34 cellular contexts compared by ENCODE assay signal in genomic region chr12:103734847-103735246, GRCh38.
A peak's percentile ranks its signal among the peaks of the same experiment; 100 is the strongest.
DNase-seq lines count a peak whose midpoint lies in the region; ATAC-seq, FAIRE-seq and TF ChIP-seq lines count a peak whose summit lies in the region.
"Had no signal": no experiment of that assay in that cellular context is flagged by ENCODE, and none has a peak within 500 bp of the region (broad histone marks: within the 10 kb centered on the region; RNA-seq: fewer than 3 reads in every experiment).

No MANE protein-coding gene starts in this region.

- TF ChIP-seq POLR2A in HepG2 (IDR thresholded peaks at IDR 0.05; ENCODE audit: insufficient read depth in 1 of 2, low read depth in 2 of 2, low read length in 2 of 2), result no peak
- no peak for TF ChIP-seq POLR2A in right lobe of liver (IDR thresholded peaks at IDR 0.05)
- no peak for TF ChIP-seq POLR2A in K562 (conservative IDR thresholded peaks at IDR 0.05)
- no peak for TF ChIP-seq POLR2A in adrenal gland (IDR thresholded peaks at IDR 0.05)

- peaks cover 7% of the 10 kb centered on the region for H3K27me3 Mint-ChIP-seq in endothelial cell (ENCODE audit: unreplicated experiment)
- H3K27me3 Mint-ChIP-seq: CD4-positive, alpha-beta T cell; CD4-positive, CD25-positive, alpha-beta regulatory T cell had no signal

- TF ChIP-seq RAD21 in HepG2 (CRISPR knock-in tag; IDR thresholded peaks at IDR 0.05), result no peak
- TF ChIP-seq RAD21 in K562 (CRISPR knock-in tag; conservative IDR thresholded peaks at IDR 0.05 in 1 of 2, IDR thresholded peaks at IDR 0.05 in 1 of 2), result no peak

- H3K4me3 ChIP-seq in HepG2 (replicated peaks in 1 of 3; ENCODE audit: insufficient read depth in 1 of 3, low read depth in 2 of 3, low read length in 3 of 3), result no peak overlapping the region
- no peak overlapping the region for H3K4me3 ChIP-seq in right lobe of liver
- no peak overlapping the region for H3K4me3 ChIP-seq in HEK293 (ENCODE audit: low read depth, low read length)
- no peak overlapping the region for H3K4me3 ChIP-seq in K562
- no peak overlapping the region for H3K4me3 ChIP-seq in adrenal gland
- H3K4me3 ChIP-seq: A549; BLaER1; BLaER1 treated with 17β-estradiol and CSF1 and Interleukin-3, amounts not matched to agents 10 nM and 100 nM had no signal

- peak overlapping the region; percentile 73 for H3K27ac Mint-ChIP-seq in endothelial cell (ENCODE audit: unreplicated experiment)
- H3K27ac Mint-ChIP-seq: B cell; CD14-positive monocyte; CD4-positive, alpha-beta memory T cell; CD4-positive, alpha-beta T cell; CD8-positive, alpha-beta memory T cell; CD8-positive, alpha-beta T cell had no signal

- H3K36me3 ChIP-seq in HepG2 (replicated peaks in 1 of 2; ENCODE audit: control insufficient read depth in 1 of 2, insufficient read depth in 2 of 2, low read length in 2 of 2), result no peaks in the 10 kb centered on the region
- H3K36me3 ChIP-seq in right lobe of liver, result no peaks in the 10 kb centered on the region
- H3K36me3 ChIP-seq in HEK293 (ENCODE audit: control insufficient read depth in 2 of 2, insufficient read depth in 1 of 2, low read length in 2 of 2), result no peaks in the 10 kb centered on the region
- H3K36me3 ChIP-seq in K562 (ENCODE audit: control insufficient read depth, insufficient read depth, low read length), result no peaks in the 10 kb centered on the region
- H3K36me3 ChIP-seq in adrenal gland (replicated peaks in 1 of 2), result no peaks in the 10 kb centered on the region
- H3K36me3 ChIP-seq: BE2C; BLaER1; BLaER1 treated with 17β-estradiol and CSF1 and Interleukin-3, amounts not matched to agents 10 nM and 100 nM had no signal

- TF ChIP-seq EP300 in HepG2 (IDR thresholded peaks at IDR 0.05; ENCODE audit: low read depth in 2 of 2, low read length in 2 of 2) (no peak), HepG2 (CRISPR knock-in tag; IDR thresholded peaks at IDR 0.05; ENCODE audit: borderline replicate concordance) (no peak), K562 (IDR thresholded peaks at IDR 0.05; ENCODE audit: low read length) (no peak)

- peaks cover 5% of the 10 kb centered on the region for H3K9me3 Mint-ChIP-seq in endothelial cell (ENCODE audit: unreplicated experiment)

- H3K4me3 Mint-ChIP-seq in endothelial cell (ENCODE audit: unreplicated experiment), result no peak overlapping the region
- H3K4me3 Mint-ChIP-seq: B cell; CD14-positive monocyte; CD4-positive, alpha-beta memory T cell; CD4-positive, alpha-beta T cell; CD4-positive, CD25-positive, alpha-beta regulatory T cell; CD8-positive, alpha-beta memory T cell; CD8-positive, alpha-beta T cell had no signal

- no peak overlapping the region for H3K4me2 ChIP-seq in HepG2 (ENCODE audit: low read depth, low read length)
- H3K4me2 ChIP-seq in K562 (ENCODE audit: insufficient read depth, low read length), result no peak overlapping the region
- H3K4me2 ChIP-seq: A549; BLaER1; BLaER1 treated with 17β-estradiol and CSF1 and Interleukin-3, amounts not matched to agents 10 nM and 100 nM had no signal

- H3K36me3 Mint-ChIP-seq in endothelial cell (ENCODE audit: low read depth, unreplicated experiment), result no peaks in the 10 kb centered on the region
- H3K36me3 Mint-ChIP-seq: CD14-positive monocyte; CD4-positive, alpha-beta memory T cell; CD4-positive, CD25-positive, alpha-beta regulatory T cell; CD8-positive, alpha-beta memory T cell; CD8-positive, alpha-beta T cell had no signal

- H3K4me1 Mint-ChIP-seq in endothelial cell (ENCODE audit: unreplicated experiment), result no peaks in the 10 kb centered on the region
- H3K4me1 Mint-ChIP-seq: B cell; CD14-positive monocyte; CD4-positive, alpha-beta memory T cell; CD4-positive, CD25-positive, alpha-beta regulatory T cell; CD8-positive, alpha-beta memory T cell had no signal

- H3K79me2 ChIP-seq in HepG2 (ENCODE audit: insufficient read depth, low read length) (no peaks in the 10 kb centered on the region), K562 (ENCODE audit: control insufficient read depth, insufficient read depth, low read length) (no peaks in the 10 kb centered on the region)

- 16% methylated on average over 3 of the region's 3 CpGs for WGBS in HepG2 (ENCODE audit: low lambda C conversion rate)
- 72% methylated on average over 2 of the region's 3 CpGs for WGBS in right lobe of liver (ENCODE audit: insufficient coverage, low coverage, low lambda C conversion rate, missing lambda C conversion rate)
- WGBS in K562 (ENCODE audit: insufficient coverage, low coverage, missing lambda C conversion rate), result 0% methylated on average over 3 of the region's 3 CpGs
- 82 to 88% (median 86%) methylated on average over 3 of the region's 3 CpGs for WGBS in adrenal gland, 4 donors

- CTCF ChIA-PET in HepG2 (lab: Yijun Ruan, JAX; ENCODE audit: low intra/inter-chr PET ratio, low total read pairs), result no interaction called here
- CTCF ChIA-PET in HEK293 (lab: Yijun Ruan, JAX), result no interaction called here
- CTCF ChIA-PET in K562 (lab: Yijun Ruan, JAX; ENCODE audit: low intra/inter-chr PET ratio), result no interaction called here

- FAIRE-seq in HepG2 (lab: Jason Lieb, UNC), result no peak
- no peak for FAIRE-seq in K562 (lab: Jason Lieb, UNC)
- FAIRE-seq: A204.1, A549, D721Med had no signal

- TF ChIP-seq CTCF in HepG2 (CRISPR knock-in tag; IDR thresholded peaks at IDR 0.05), result no peak
- TF ChIP-seq CTCF in right lobe of liver (IDR thresholded peaks at IDR 0.05), result no peak
- TF ChIP-seq CTCF in HEK293 (tag by site-specific recombination; IDR thresholded peaks at IDR 0.05), result no peak
- no peak for TF ChIP-seq CTCF in K562 (IDR thresholded peaks at IDR 0.05 in 2 of 3, conservative IDR thresholded peaks at IDR 0.05 in 1 of 3; ENCODE audit: insufficient read depth in 2 of 3, low read depth in 1 of 3, low read length in 3 of 3)
- TF ChIP-seq CTCF in endothelial cell (IDR thresholded peaks at IDR 0.05; ENCODE audit: unreplicated experiment), result no peak
- no peak for TF ChIP-seq CTCF in adrenal gland (IDR thresholded peaks at IDR 0.05)

- H3K4me1 ChIP-seq in HepG2 (ENCODE audit: insufficient read depth, low read length) (no peaks in the 10 kb centered on the region), right lobe of liver (no peaks in the 10 kb centered on the region), HEK293 (ENCODE audit: control insufficient read depth, insufficient read depth, low read length) (no peaks in the 10 kb centered on the region), K562 (replicated peaks in 1 of 2; ENCODE audit: control insufficient read depth in 2 of 2, insufficient read depth in 2 of 2, low read length in 2 of 2) (no peaks in the 10 kb centered on the region), adrenal gland (replicated peaks in 1 of 2) (no peaks in the 10 kb centered on the region)
- H3K4me1 ChIP-seq: A549; BE2C; BLaER1; BLaER1 treated with 17β-estradiol and CSF1 and Interleukin-3, amounts not matched to agents 10 nM and 100 nM; Caco-2 had no signal

- H3K9ac ChIP-seq in HepG2 (ENCODE audit: insufficient read depth, low read depth, low read length) (no peak overlapping the region), K562 (ENCODE audit: insufficient read depth in 1 of 2, low read depth in 2 of 2, low read length in 2 of 2) (no peak overlapping the region)
- H3K9ac ChIP-seq: BLaER1; BLaER1 treated with 17β-estradiol and CSF1 and Interleukin-3, amounts not matched to agents 10 nM and 100 nM had no signal

- POLR2A ChIA-PET in HepG2 (lab: Yijun Ruan, JAX), result no interaction called here
- POLR2A ChIA-PET in HEK293 (lab: Yijun Ruan, JAX), result no interaction called here
- POLR2A ChIA-PET in K562 (lab: Yijun Ruan, JAX), result interaction anchor here (2.4 kb wide), 1 partner anchor 9 kb away, joined by 6 read pairs; no protein-coding TSS in a partner anchor

- H3K27ac ChIP-seq in HepG2 (ENCODE audit: extremely low read length, insufficient read depth, low read length), result no peak overlapping the region
- no peak overlapping the region for H3K27ac ChIP-seq in right lobe of liver
- H3K27ac ChIP-seq in HEK293 (ENCODE audit: extremely low read depth, low read depth, low read length), result no peak overlapping the region
- no peak overlapping the region for H3K27ac ChIP-seq in K562 (ENCODE audit: extremely low read depth, low read depth, low read length)
- H3K27ac ChIP-seq in adrenal gland, result no peak overlapping the region
- H3K27ac ChIP-seq: 22Rv1; A549; BLaER1; BLaER1 treated with 17β-estradiol and CSF1 and Interleukin-3, amounts not matched to agents 10 nM and 100 nM; C4-2B had no signal

- in situ Hi-C loops in HepG2 (cut with HindIII; ENCODE audit: extremely low pct_ligation_motif_present, low pct_unique_long_range_greater_than_20kb), result no loop called here
- in situ Hi-C loops in K562 (cut with MboI), result no loop called here

- H3K27me3 ChIP-seq in HepG2 (ENCODE audit: control insufficient read depth in 1 of 2, insufficient read depth in 2 of 2, low read length in 2 of 2) (no peaks in the 10 kb centered on the region; a peak in 2 of 5 replicates), right lobe of liver (no peaks in the 10 kb centered on the region), K562 (ENCODE audit: control insufficient read depth in 2 of 2, insufficient read depth in 2 of 2, low read length in 2 of 2) (peaks cover 2 to 9% of the 10 kb centered on the region in 2 experiments; a peak in 2 of 5 replicates), adrenal gland (no peaks in the 10 kb centered on the region)
- H3K27me3 ChIP-seq: BLaER1; BLaER1 treated with 17β-estradiol and CSF1 and Interleukin-3, amounts not matched to agents 10 nM and 100 nM had no signal

- no peaks in the 10 kb centered on the region for H3K9me1 ChIP-seq in K562 (ENCODE audit: control insufficient read depth, insufficient read depth, low read length)

- H2AFZ ChIP-seq in HepG2 (ENCODE audit: low read length) (no peak overlapping the region), K562 (ENCODE audit: low read depth, low read length) (no peak overlapping the region)

- H3K9me3 ChIP-seq in HepG2 (ENCODE audit: low read length) (0 out of 2 replicates have a peak, but pooled peaks cover 6% of the 10 kb centered on the region), right lobe of liver (no peaks in the 10 kb centered on the region), HEK293 (ENCODE audit: control insufficient read depth, insufficient read depth, low read depth, low read length) (no peaks in the 10 kb centered on the region; the same call in 1 of the 2 replicates), K562 (replicated peaks; ENCODE audit: control insufficient read depth, insufficient read depth, low read depth, low read length) (no peaks in the 10 kb centered on the region), adrenal gland (replicated peaks in 1 of 3) (no peaks in the 10 kb centered on the region)
- H3K9me3 ChIP-seq: BE2C, Caco-2 had no signal

- no peak for DNase-seq in HepG2 (ENCODE audit: low spot score)
- DNase-seq in right lobe of liver, result no peak
- no peak for DNase-seq in K562 (ENCODE audit: extremely low read depth in 1 of 4, low spot score in 3 of 4)
- no peak for DNase-seq in endothelial cell (ENCODE audit: low spot score)
- DNase-seq in activated CD8-positive, alpha-beta memory T cell treated with anti-CD3 and anti-CD28 coated beads, Interleukin-2, amount 50 U/mL, for 4 hours, result no peak
- DNase-seq in epidermal melanocyte (ENCODE audit: insufficient read length, low spot score), result no peak
- DNase-seq in adrenal gland, result no peak
- DNase-seq: 8988T; ACHN; AML-193; BE2C; C1 segment of cervical spinal cord; Caco-2; Calu3; CD4-positive, alpha-beta memory T cell; CD4-positive, alpha-beta T cell; CD4-positive, CD25-positive, alpha-beta regulatory T cell; CD8-positive, alpha-beta memory T cell; CD8-positive, alpha-beta T cell; COR-L47; DMS 273 treated with DMSO at 0.1 percent for 48 hours; DMS153; DND-41; EL had no signal

- H4K20me1 ChIP-seq in HepG2 (ENCODE audit: insufficient read depth, low read length), result no peaks in the 10 kb centered on the region
- no peaks in the 10 kb centered on the region for H4K20me1 ChIP-seq in K562 (replicated peaks; ENCODE audit: control insufficient read depth, insufficient read depth, low read length)
- H4K20me1 ChIP-seq: BLaER1; BLaER1 treated with 17β-estradiol and CSF1 and Interleukin-3, amounts not matched to agents 10 nM and 100 nM had no signal

- ATAC-seq in HepG2 (no peak), right lobe of liver (no peak), K562 (no peak)
- ATAC-seq: A549; CD8-positive, alpha-beta T cell had no signal

- BruUV-seq in HepG2 (replicated peaks; lab: Mats Ljungman, UMichigan) (no TSS peak), K562 (replicated peaks; lab: Mats Ljungman, UMichigan) (no TSS peak)

- intact Hi-C loops in HepG2 (cut with micrococcal nuclease; ENCODE audit: unreplicated experiment), result no loop called here
- intact Hi-C loops in right lobe of liver (cut with DNase I), result no loop called here
- intact Hi-C loops in K562 (cut with micrococcal nuclease), result no loop called here
- intact Hi-C loops in adrenal gland (cut with DNase I), result no loop called here
